In genomic region chr11:61709110-61709509, GRCh38 we compare ENCODE assay signal across 8 cellular contexts.
"Had no signal": no experiment of that assay in that cellular context is flagged by ENCODE, and none has a peak within 500 bp of the region (broad histone marks: within the 10 kb centered on the region; RNA-seq: fewer than 3 reads in every experiment).

No MANE protein-coding gene starts in this region.

- H2AFZ ChIP-seq: GM23338 had no signal

- H3K9me3 Mint-ChIP-seq: GM23338, H9 had no signal

- H3K27ac Mint-ChIP-seq: GM23338, H9 had no signal

- FAIRE-seq: H1, H54, HTR-8/SVneo had no signal

- H3K27ac ChIP-seq: KMS-11 had no signal

- H3K4me3 ChIP-seq: GM23338 had no signal

- DNase-seq: H9, HCEC 1CT, KBM-7 had no signal

- H3K9ac ChIP-seq: KMS-11 had no signal

- H3K4me3 Mint-ChIP-seq: GM23338, H9 had no signal

- H3K4me2 ChIP-seq: GM23338, KMS-11 had no signal
